In genomic region chr11:27718346-27718852, GRCh38 we compare ENCODE assay signal across 8 cellular contexts. TPM values are rescaled to one million over a fixed set of nuclear protein-coding genes. Genes with fewer than 3 reads are reported as not detected.
A peak's percentile ranks its signal among the peaks of the same experiment; 100 is the strongest.
DNase-seq lines count a peak whose midpoint lies in the region; ATAC-seq and TF ChIP-seq lines count a peak whose summit lies in the region.

No MANE protein-coding gene starts in this region.

- no peak for TF ChIP-seq CTCF in choroid plexus epithelial cell (conservative IDR thresholded peaks at IDR 0.05; ENCODE audit: low read depth, low read length)

- H3K4me3 ChIP-seq in choroid plexus epithelial cell (ENCODE audit: low read depth, low read length): peak overlapping the region; percentile 69

- DNase-seq in GM04503 (ENCODE audit: low read depth) (peak; percentile 67), NCI-H446 (lab: John Stamatoyannopoulos, UW) (peak; percentile 42 to 67), choroid plexus epithelial cell (ENCODE audit: low read depth) (peak; percentile 93), lung microvascular endothelial cell (ENCODE audit: low read depth in 2 of 2) (peak; percentile 8 to 77), MV-4-11 (lab: John Stamatoyannopoulos, UW) (no peak), GDM1 (lab: John Stamatoyannopoulos, UW) (no peak)
- no peak for DNase-seq in activated effector memory CD4-positive, alpha-beta T cell treated with anti-CD3 and anti-CD28 coated beads, Interleukin-2, amount 50 U/mL, for 16 hours

- ATAC-seq in HG02759 (IDR thresholded peaks at IDR 0.05; ENCODE audit: unreplicated experiment): no peak

RNA-seq across cellular contexts. Expression of gene BDNF, which starts 18.1 kb away (rescaled TPM):
- under 0.01 and 0.22 TPM in 2 replicates for total RNA-seq in lung microvascular endothelial cell

Comparison
In these comparisons a context has a peak if more than half of its experiments do, and no peak if none do; other contexts are left out.
1. DNase-seq: peak in GM04503 (single experiment), NCI-H446 (2 of 2), choroid plexus epithelial cell (single experiment) and lung microvascular endothelial cell (2 of 2); none in activated effector memory CD4-positive, alpha-beta T cell treated with anti-CD3 and anti-CD28 coated beads, Interleukin-2, amount 50 U/mL, for 16 hours (single experiment), MV-4-11 (single experiment) and GDM1 (single experiment).